ENCODE assay signal across 16 cellular contexts in the genomic region with DNA sequence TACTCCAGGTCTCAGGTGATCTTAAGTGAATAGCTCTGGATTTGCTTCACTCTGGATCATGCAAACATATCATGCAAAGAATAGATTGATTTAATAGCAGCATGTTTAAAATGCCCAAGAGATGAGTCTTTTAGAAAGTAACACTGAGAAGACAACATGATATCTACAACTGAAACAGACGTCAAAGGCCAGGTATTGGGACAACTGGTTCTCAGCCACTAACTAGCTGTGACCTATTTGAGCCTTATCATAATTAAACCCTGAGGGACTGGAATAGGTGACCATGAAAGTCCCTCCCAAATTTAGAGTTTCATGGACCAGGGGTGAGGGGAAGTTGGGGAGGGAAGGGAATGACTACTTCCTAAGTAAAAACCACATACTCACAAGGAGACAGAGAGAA.
"Had no signal": no experiment of that assay in that cellular context is flagged by ENCODE, and none has a peak within 500 bp of the region (broad histone marks: within the 10 kb centered on the region; RNA-seq: fewer than 3 reads in every experiment).

No MANE protein-coding gene starts in this region.

- H3K4me2 ChIP-seq: smooth muscle cell had no signal

- H3K27me3 ChIP-seq: right lobe of liver, thyroid gland had no signal

- DNase-seq: activated CD4-positive, alpha-beta T cell treated with anti-CD3 and anti-CD28 coated beads, Interleukin-2, amount 50 U/mL, for 4 hours; activated effector memory CD4-positive, alpha-beta T cell treated with anti-CD3 and anti-CD28 coated beads, Interleukin-2, amount 50 U/mL, for 16 hours; activated naive CD4-positive, alpha-beta T cell treated with anti-CD3 and anti-CD28 coated beads, Interleukin-2, amount 50 U/mL, for 16 hours; activated T-cell treated with anti-CD3 and anti-CD28 coated beads, Interleukin-2, amount 50 U/mL, for 72 hours; effector CD8-positive, alpha-beta T cell; glutamatergic neuron; right lobe of liver; stimulated activated CD4-positive, alpha-beta T cell treated with anti-CD3 and anti-CD28 coated beads, Interleukin-4, amount 100 ng/mL, for 24 hours; T-helper 2 cell; thyroid gland had no signal

- ATAC-seq: activated T-cell treated with anti-CD3 and anti-CD28 coated beads, Interleukin-2, amount 50 U/mL, for 72 hours; left lobe of liver; right lobe of liver; stimulated activated memory B cell treated with anti-CD40 and anti-IgM and Interleukin-4, amounts not matched to agents 10 μg/mL and 1 μg/mL and 100 μg/mL, for 72 hours had no signal

- H3K36me3 ChIP-seq: right lobe of liver, thyroid gland had no signal

- H3K9me3 Mint-ChIP-seq: dendritic cell treated with granulocyte-macrophage colony-stimulating factor and Interleukin-4, amounts not matched to agents 40 ng/mL and 50 ng/mL, for 4 days; neural crest cell; stimulated activated memory B cell treated with anti-CD40 and anti-IgM and Interleukin-4, amounts not matched to agents 10 μg/mL and 1 μg/mL and 100 μg/mL, for 72 hours had no signal

- H3K9me3 ChIP-seq: right lobe of liver, thyroid gland had no signal

- H3K27ac Mint-ChIP-seq: activated T-cell treated with anti-CD3 and anti-CD28 coated beads, Interleukin-2, amount 50 U/mL, for 72 hours; dendritic cell treated with granulocyte-macrophage colony-stimulating factor and Interleukin-4, amounts not matched to agents 40 ng/mL and 50 ng/mL, for 4 days; progenitor cell of endocrine pancreas; stimulated activated memory B cell treated with anti-CD40 and anti-IgM and Interleukin-4, amounts not matched to agents 10 μg/mL and 1 μg/mL and 100 μg/mL, for 72 hours had no signal

- H3K27ac ChIP-seq: right lobe of liver, thyroid gland had no signal

- H3K4me3 ChIP-seq: right lobe of liver, smooth muscle cell, thyroid gland had no signal

- H3K4me1 ChIP-seq: right lobe of liver had no signal
